ENCODE assay signal across 30 cellular contexts in genomic region chr7:109462171-109462570, GRCh38.
"Had no signal": no experiment of that assay in that cellular context is flagged by ENCODE, and none has a peak within 500 bp of the region (broad histone marks: within the 10 kb centered on the region; RNA-seq: fewer than 3 reads in every experiment).

No MANE protein-coding gene starts in this region.

- H3K4me1 Mint-ChIP-seq: activated CD4-positive, alpha-beta T cell treated with anti-CD3 and anti-CD28 coated beads, Interleukin-2, amount 10 ng/mL, durations not matched to agents 24 days and 14 days; activated naive CD4-positive, alpha-beta T cell treated with anti-CD3 and anti-CD28 coated beads, Interleukin-2, amount 50 U/mL, for 24 hours; activated naive CD8-positive, alpha-beta T cell treated with anti-CD3 and anti-CD28 coated beads, Interleukin-2, amount 10 ng/mL, durations not matched to agents 7 days and 5 days; activated T-helper 17 cell treated with anti-CD3 and anti-CD28 coated beads, Interleukin-2, amount 50 U/mL, for 72 hours; central memory CD8-positive, alpha-beta T cell had no signal

- H3K4me2 ChIP-seq: SK-N-SH had no signal

- ATAC-seq: activated CD8-positive, alpha-beta T cell treated with anti-CD3 and anti-CD28 coated beads for 36 hours; activated T-cell treated with anti-CD3 and anti-CD28 coated beads, Interleukin-2, amount 50 U/mL, for 72 hours; activated T-helper 17 cell treated with anti-CD3 and anti-CD28 coated beads, Interleukin-2, amount 50 U/mL, for 72 hours had no signal

- H3K9me3 Mint-ChIP-seq: activated CD4-positive, alpha-beta T cell treated with anti-CD3 and anti-CD28 coated beads, Interleukin-2, amount 10 ng/mL, durations not matched to agents 24 days and 14 days; activated CD8-positive, alpha-beta T cell treated with anti-CD3 and anti-CD28 coated beads for 36 hours; activated naive CD4-positive, alpha-beta T cell treated with anti-CD3 and anti-CD28 coated beads, Interleukin-2, amount 50 U/mL, for 24 hours; activated T-cell treated with anti-CD3 and anti-CD28 coated beads, Interleukin-2, amount 50 U/mL, for 72 hours; T-helper 1 cell treated with Interleukin-12 subunit alpha and Interleukin-12 subunit beta and Interleukin-4 antibody, amounts not matched to agents 30 μg/mL and 1 μg/mL, for 36 hours had no signal

- H3K27ac Mint-ChIP-seq: activated CD4-positive, alpha-beta T cell treated with anti-CD3 and anti-CD28 coated beads, Interleukin-2, amount 10 ng/mL, durations not matched to agents 24 days and 14 days; activated CD8-positive, alpha-beta T cell treated with anti-CD3 and anti-CD28 coated beads for 36 hours; activated naive CD4-positive, alpha-beta T cell treated with anti-CD3 and anti-CD28 coated beads, Interleukin-2, amount 50 U/mL, for 24 hours; activated naive CD8-positive, alpha-beta T cell treated with anti-CD3 and anti-CD28 coated beads, Interleukin-2, amount 10 ng/mL, durations not matched to agents 7 days and 5 days; activated T-cell treated with anti-CD3 and anti-CD28 coated beads, Interleukin-2, amount 50 U/mL, for 72 hours; activated T-helper 17 cell treated with anti-CD3 and anti-CD28 coated beads, Interleukin-2, amount 50 U/mL, for 72 hours; T-helper 1 cell treated with Interleukin-12 subunit alpha and Interleukin-12 subunit beta and Interleukin-4 antibody, amounts not matched to agents 30 μg/mL and 1 μg/mL, for 36 hours; T-helper 2 cell treated with Interferon-gamma antibody and Interleukin-4, amounts not matched to agents 5 μg/mL and 100 μg/mL, for 36 hours had no signal

- H3K4me3 ChIP-seq: ascending aorta, cardiac muscle cell, SJCRH30 had no signal

- H3K9me3 ChIP-seq: ascending aorta, SJCRH30 had no signal

- H3K36me3 Mint-ChIP-seq: activated naive CD4-positive, alpha-beta T cell treated with anti-CD3 and anti-CD28 coated beads, Interleukin-2, amount 50 U/mL, for 24 hours; activated naive CD8-positive, alpha-beta T cell treated with anti-CD3 and anti-CD28 coated beads, Interleukin-2, amount 10 ng/mL, durations not matched to agents 7 days and 5 days had no signal

- H3K27ac ChIP-seq: ascending aorta, cardiac muscle cell, SJCRH30 had no signal

- H3K27me3 ChIP-seq: ascending aorta, cardiac muscle cell, SJCRH30 had no signal

- H3K4me3 Mint-ChIP-seq: activated CD4-positive, alpha-beta T cell treated with anti-CD3 and anti-CD28 coated beads, Interleukin-2, amount 10 ng/mL, durations not matched to agents 24 days and 14 days; activated CD8-positive, alpha-beta T cell treated with anti-CD3 and anti-CD28 coated beads for 36 hours; activated naive CD4-positive, alpha-beta T cell treated with anti-CD3 and anti-CD28 coated beads, Interleukin-2, amount 50 U/mL, for 24 hours; activated naive CD8-positive, alpha-beta T cell treated with anti-CD3 and anti-CD28 coated beads, Interleukin-2, amount 10 ng/mL, durations not matched to agents 7 days and 5 days; activated T-cell treated with anti-CD3 and anti-CD28 coated beads, Interleukin-2, amount 50 U/mL, for 72 hours; activated T-helper 17 cell treated with anti-CD3 and anti-CD28 coated beads, Interleukin-2, amount 50 U/mL, for 72 hours; central memory CD8-positive, alpha-beta T cell; T-helper 1 cell treated with Interleukin-12 subunit alpha and Interleukin-12 subunit beta and Interleukin-4 antibody, amounts not matched to agents 30 μg/mL and 1 μg/mL, for 36 hours; T-helper 2 cell treated with Interferon-gamma antibody and Interleukin-4, amounts not matched to agents 5 μg/mL and 100 μg/mL, for 36 hours had no signal

- H3K9ac ChIP-seq: SK-N-SH had no signal

- H3K4me1 ChIP-seq: ascending aorta, SJCRH30 had no signal

- H3K36me3 ChIP-seq: ascending aorta, cardiac muscle cell, SJCRH30 had no signal

- H3K27me3 Mint-ChIP-seq: activated CD4-positive, alpha-beta T cell treated with anti-CD3 and anti-CD28 coated beads, Interleukin-2, amount 10 ng/mL, durations not matched to agents 24 days and 14 days; activated CD8-positive, alpha-beta T cell treated with anti-CD3 and anti-CD28 coated beads for 36 hours; activated naive CD8-positive, alpha-beta T cell treated with anti-CD3 and anti-CD28 coated beads, Interleukin-2, amount 10 ng/mL, durations not matched to agents 7 days and 5 days; activated T-helper 17 cell treated with anti-CD3 and anti-CD28 coated beads, Interleukin-2, amount 50 U/mL, for 72 hours; central memory CD8-positive, alpha-beta T cell had no signal

- DNase-seq: activated CD4-positive, alpha-beta T cell treated with anti-CD3 and anti-CD28 coated beads, Interleukin-2, amount 10 ng/mL, durations not matched to agents 24 days and 14 days; activated CD4-positive, alpha-beta T cell treated with anti-CD3 and anti-CD28 coated beads, Interleukin-2, amount 50 U/mL, for 4 hours; activated CD8-positive, alpha-beta T cell treated with anti-CD3 and anti-CD28 coated beads for 36 hours; activated gamma-delta T cell; activated naive CD4-positive, alpha-beta T cell treated with Interleukin-2 at 50 U/mL for 16 hours; activated naive CD8-positive, alpha-beta T cell treated with anti-CD3 and anti-CD28 coated beads, Interleukin-2, amount 10 ng/mL, durations not matched to agents 7 days and 5 days; activated T-cell treated with anti-CD3 and anti-CD28 coated beads, Interleukin-2, amount 50 U/mL, for 1 hour; activated T-cell treated with anti-CD3 and anti-CD28 coated beads, Interleukin-2, amount 50 U/mL, for 72 hours; amygdala; NCI-H1048; NCI-H1105 treated with DMSO at 0.1 percent for 48 hours; NCI-H1436; NCI-H1694 treated with DMSO at 0.1 percent for 48 hours; NCI-H2029 treated with DMSO at 0.1 percent for 48 hours; NCI-H2107; NCI-H2171; NCI-H510A; NCI-H526; NCI-H748 treated with DMSO at 0.1 percent for 48 hours; OCI-M1; SHP77; SJCRH30; SK-N-SH had no signal
